In genomic region chr11:94549166-94549565, GRCh38 we compare ENCODE assay signal across 1 cellular context.
TF ChIP-seq lines count a peak whose summit lies in the region.

No MANE protein-coding gene starts in this region.

TF ChIP-seq in SK-N-SH treated with all-trans-retinoic acid at 6 μM for 48 hours, 23 proteins besides CTCF, POLR2A, EP300 and RAD21 (continued from another document):
- TF ChIP-seq, protein P1, sequence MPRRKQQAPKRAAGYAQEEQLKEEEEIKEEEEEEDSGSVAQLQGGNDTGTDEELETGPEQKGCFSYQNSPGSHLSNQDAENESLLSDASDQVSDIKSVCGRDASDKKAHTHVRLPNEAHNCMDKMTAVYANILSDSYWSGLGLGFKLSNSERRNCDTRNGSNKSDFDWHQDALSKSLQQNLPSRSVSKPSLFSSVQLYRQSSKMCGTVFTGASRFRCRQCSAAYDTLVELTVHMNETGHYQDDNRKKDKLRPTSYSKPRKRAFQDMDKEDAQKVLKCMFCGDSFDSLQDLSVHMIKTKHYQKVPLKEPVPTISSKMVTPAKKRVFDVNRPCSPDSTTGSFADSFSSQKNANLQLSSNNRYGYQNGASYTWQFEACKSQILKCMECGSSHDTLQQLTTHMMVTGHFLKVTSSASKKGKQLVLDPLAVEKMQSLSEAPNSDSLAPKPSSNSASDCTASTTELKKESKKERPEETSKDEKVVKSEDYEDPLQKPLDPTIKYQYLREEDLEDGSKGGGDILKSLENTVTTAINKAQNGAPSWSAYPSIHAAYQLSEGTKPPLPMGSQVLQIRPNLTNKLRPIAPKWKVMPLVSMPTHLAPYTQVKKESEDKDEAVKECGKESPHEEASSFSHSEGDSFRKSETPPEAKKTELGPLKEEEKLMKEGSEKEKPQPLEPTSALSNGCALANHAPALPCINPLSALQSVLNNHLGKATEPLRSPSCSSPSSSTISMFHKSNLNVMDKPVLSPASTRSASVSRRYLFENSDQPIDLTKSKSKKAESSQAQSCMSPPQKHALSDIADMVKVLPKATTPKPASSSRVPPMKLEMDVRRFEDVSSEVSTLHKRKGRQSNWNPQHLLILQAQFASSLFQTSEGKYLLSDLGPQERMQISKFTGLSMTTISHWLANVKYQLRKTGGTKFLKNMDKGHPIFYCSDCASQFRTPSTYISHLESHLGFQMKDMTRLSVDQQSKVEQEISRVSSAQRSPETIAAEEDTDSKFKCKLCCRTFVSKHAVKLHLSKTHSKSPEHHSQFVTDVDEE (CRISPR knock-in tag; IDR thresholded peaks at IDR 0.05) = no peak
- TF ChIP-seq TCF4 (CRISPR knock-in tag; IDR thresholded peaks at IDR 0.05; ENCODE audit: borderline replicate concordance) = no peak
- no peak for TF ChIP-seq CSDC2 (CRISPR knock-in tag; IDR thresholded peaks at IDR 0.05)
- no peak for TF ChIP-seq TOX (CRISPR knock-in tag; IDR thresholded peaks at IDR 0.05; ENCODE audit: borderline replicate concordance)
- TF ChIP-seq ZFP3 (CRISPR knock-in tag; IDR thresholded peaks at IDR 0.05) = no peak
- no peak for TF ChIP-seq ZNF70 (CRISPR knock-in tag; IDR thresholded peaks at IDR 0.05)
- TF ChIP-seq GLIS3 (CRISPR knock-in tag; IDR thresholded peaks at IDR 0.05) = no peak
- no peak for TF ChIP-seq ARNTL (CRISPR knock-in tag; IDR thresholded peaks at IDR 0.05; ENCODE audit: borderline replicate concordance, low read depth)
- no peak for TF ChIP-seq OSR1 (CRISPR knock-in tag; IDR thresholded peaks at IDR 0.05)
- no peak for TF ChIP-seq ZC3H10 (CRISPR knock-in tag; IDR thresholded peaks at IDR 0.05)
- TF ChIP-seq RARB (CRISPR knock-in tag; IDR thresholded peaks at IDR 0.05) = no peak
- TF ChIP-seq BACH2 (CRISPR knock-in tag; IDR thresholded peaks at IDR 0.05; ENCODE audit: borderline replicate concordance) = no peak
- no peak for TF ChIP-seq PPARA (CRISPR knock-in tag; IDR thresholded peaks at IDR 0.05; ENCODE audit: borderline replicate concordance)
- no peak for TF ChIP-seq ZNF565 (CRISPR knock-in tag; conservative IDR thresholded peaks at IDR 0.05; ENCODE audit: low read depth)
